ENCODE assay signal across 19 cellular contexts in genomic region chr22:38038890-38039812, GRCh38. TPM values are rescaled to one million over a fixed set of nuclear protein-coding genes. Genes with fewer than 3 reads are reported as not detected.
DNase-seq lines count a peak whose midpoint lies in the region; ATAC-seq and TF ChIP-seq lines count a peak whose summit lies in the region.
"Had no signal": no experiment of that assay in that cellular context is flagged by ENCODE, and none has a peak within 500 bp of the region (broad histone marks: within the 10 kb centered on the region; RNA-seq: fewer than 3 reads in every experiment).

No MANE protein-coding gene starts in this region.

- H2AK5ac ChIP-seq in trophoblast cell (ENCODE audit: low read length): no peak overlapping the region

- no peak overlapping the region for H3K4me3 ChIP-seq in left ventricle myocardium inferior
- H3K4me3 ChIP-seq in trophoblast cell (ENCODE audit: low read depth, low read length): no peak overlapping the region
- peak overlapping the region; percentile 57 for H3K4me3 ChIP-seq in thoracic aorta

- H4K91ac ChIP-seq in trophoblast cell (ENCODE audit: low read depth, low read length): peak overlapping the region; percentile 56

- H3K4me2 ChIP-seq in trophoblast cell (ENCODE audit: low read length): no peak overlapping the region

- H3K27ac ChIP-seq in caudate nucleus (ENCODE audit: low read depth, low read length) (peak overlapping the region; percentile 99), left ventricle myocardium inferior (replicated peaks) (peak overlapping the region; percentile 84), trophoblast cell (ENCODE audit: low read depth, low read length) (no peak overlapping the region), thoracic aorta (peak overlapping the region; percentile 47 to 76)

- intact Hi-C loops in left ventricle myocardium inferior (cut with micrococcal nuclease): no loop called here

- no peaks in the 10 kb centered on the region for H3K9me3 Mint-ChIP-seq in activated naive CD8-positive, alpha-beta T cell treated with anti-CD3 and anti-CD28 coated beads, Interleukin-2, amount 50 U/mL, for 24 hours
- H3K9me3 Mint-ChIP-seq: CD4-positive, CD25-positive, alpha-beta regulatory T cell; stimulated activated naive CD8-positive, alpha-beta T cell treated with anti-CD3 and anti-CD28 coated beads, Interleukin-15, Interleukin-2, amounts not matched to agents 100 ng/mL and 50 ng/mL, for 24 hours; T-helper 1 cell treated with Interleukin-12 subunit alpha and Interleukin-12 subunit beta and Interleukin-4 antibody, amounts not matched to agents 30 μg/mL and 1 μg/mL, for 36 hours had no signal

- H4K8ac ChIP-seq in trophoblast cell (ENCODE audit: low read depth, low read length): no peak overlapping the region

- no peak overlapping the region for H3K4ac ChIP-seq in trophoblast cell (ENCODE audit: low read depth, low read length)

- H3K79me2 ChIP-seq in trophoblast cell (ENCODE audit: control insufficient read depth, insufficient read depth, low read length, poor library complexity): no peaks in the 10 kb centered on the region

- no peak overlapping the region for H2BK5ac ChIP-seq in trophoblast cell (ENCODE audit: low read depth, low read length, poor library complexity)

- no peak overlapping the region for H2BK120ac ChIP-seq in trophoblast cell (ENCODE audit: insufficient read depth, low read length, poor library complexity)

- peaks cover 5% of the 10 kb centered on the region for H3K79me1 ChIP-seq in trophoblast cell (ENCODE audit: low read length)

- no peaks in the 10 kb centered on the region for H3K9me3 ChIP-seq in left ventricle myocardium inferior (replicated peaks)
- H3K9me3 ChIP-seq in trophoblast cell (ENCODE audit: insufficient read depth, low read depth, low read length): peaks cover 2% of the 10 kb centered on the region
- H3K9me3 ChIP-seq in thoracic aorta: no peaks in the 10 kb centered on the region

- no peak overlapping the region for H3K18ac ChIP-seq in trophoblast cell (ENCODE audit: low read length)

- WGBS in trophoblast cell (ENCODE audit: extremely low coverage, insufficient coverage, insufficient read length): no CpG with 5 or more reads among the region's 46 CpGs

- H3K23ac ChIP-seq in trophoblast cell (ENCODE audit: low read length): no peak overlapping the region

- no peaks in the 10 kb centered on the region for H3K36me3 Mint-ChIP-seq in activated naive CD8-positive, alpha-beta T cell treated with anti-CD3 and anti-CD28 coated beads, Interleukin-2, amount 50 U/mL, for 24 hours (ENCODE audit: low read depth)
- H3K36me3 Mint-ChIP-seq: CD4-positive, CD25-positive, alpha-beta regulatory T cell had no signal

- H3K36me3 ChIP-seq in left ventricle myocardium inferior: no peaks in the 10 kb centered on the region
- H3K36me3 ChIP-seq in trophoblast cell (ENCODE audit: control insufficient read depth in 1 of 2, insufficient read depth in 2 of 2, low read length in 2 of 2): no peaks in the 10 kb centered on the region
- H3K36me3 ChIP-seq in thoracic aorta: no peaks in the 10 kb centered on the region

- no peak overlapping the region for H2BK12ac ChIP-seq in trophoblast cell (ENCODE audit: low read length)

- H3K27me3 Mint-ChIP-seq in activated naive CD8-positive, alpha-beta T cell treated with anti-CD3 and anti-CD28 coated beads, Interleukin-2, amount 50 U/mL, for 24 hours: no peaks in the 10 kb centered on the region
- H3K27me3 Mint-ChIP-seq: stimulated activated naive CD8-positive, alpha-beta T cell treated with anti-CD3 and anti-CD28 coated beads, Interleukin-15, Interleukin-2, amounts not matched to agents 100 ng/mL and 50 ng/mL, for 24 hours had no signal

- ATAC-seq in thoracic aorta (ENCODE audit: insufficient number of reproducible peaks, low FRiP score, low read depth): no peak
- no peak for ATAC-seq in activated naive CD8-positive, alpha-beta T cell treated with anti-CD3 and anti-CD28 coated beads, Interleukin-2, amount 50 U/mL, for 24 hours

- TF ChIP-seq CTCF in left ventricle myocardium inferior (IDR thresholded peaks at IDR 0.05; ENCODE audit: borderline replicate concordance): no peak
- no peak for TF ChIP-seq CTCF in thoracic aorta (IDR thresholded peaks at IDR 0.05)

- H2AFZ ChIP-seq in trophoblast cell (ENCODE audit: insufficient read depth, low read length, poor library complexity): no peak overlapping the region

- H3K4me1 ChIP-seq in left ventricle myocardium inferior (peaks cover 22% of the 10 kb centered on the region), trophoblast cell (ENCODE audit: control insufficient read depth in 1 of 2, insufficient read depth in 2 of 2, low read length in 2 of 2) (peaks cover 14 to 25% of the 10 kb centered on the region in 2 experiments), thoracic aorta (ENCODE audit: control insufficient read depth in 1 of 2, low read depth in 2 of 2) (peaks cover 5 to 24% of the 10 kb centered on the region in 2 donors)

- no peak overlapping the region for H3K4me3 Mint-ChIP-seq in activated naive CD8-positive, alpha-beta T cell treated with anti-CD3 and anti-CD28 coated beads, Interleukin-2, amount 50 U/mL, for 24 hours
- H3K4me3 Mint-ChIP-seq: CD4-positive, CD25-positive, alpha-beta regulatory T cell; stimulated activated naive CD8-positive, alpha-beta T cell treated with anti-CD3 and anti-CD28 coated beads, Interleukin-15, Interleukin-2, amounts not matched to agents 100 ng/mL and 50 ng/mL, for 24 hours; T-helper 1 cell treated with Interleukin-12 subunit alpha and Interleukin-12 subunit beta and Interleukin-4 antibody, amounts not matched to agents 30 μg/mL and 1 μg/mL, for 36 hours had no signal

- no peaks in the 10 kb centered on the region for H3K4me1 Mint-ChIP-seq in activated naive CD8-positive, alpha-beta T cell treated with anti-CD3 and anti-CD28 coated beads, Interleukin-2, amount 50 U/mL, for 24 hours

- no peak overlapping the region for H4K12ac ChIP-seq in trophoblast cell (ENCODE audit: low read depth, low read length)

- DNase-seq in caudate nucleus (lab: John Stamatoyannopoulos, UW): peak in 4 of 61 donors; percentile 10 to 68 (median 46)
- no peak for DNase-seq in left ventricle myocardium inferior
- DNase-seq in trophoblast cell: no peak
- DNase-seq in thoracic aorta (ENCODE audit: low spot score): no peak
- DNase-seq in ecto neural progenitor cell (ENCODE audit: low spot score): no peak
- no peak for DNase-seq in cerebellar nuclear complex (lab: John Stamatoyannopoulos, UW)
- DNase-seq in activated naive CD8-positive, alpha-beta T cell treated with anti-CD3 and anti-CD28 coated beads, Interleukin-2, amount 50 U/mL, for 24 hours: no peak
- DNase-seq in T-helper 1 cell: no peak
- DNase-seq: activated CD4-positive, alpha-beta T cell treated with anti-CD3 and anti-CD28 coated beads, Interleukin-2, amount 50 U/mL, for 48 hours; activated T-cell treated with anti-CD3 and anti-CD28 coated beads for 4 hours; aorta; CD4-positive, CD25-positive, alpha-beta regulatory T cell; left cardiac atrium; NCI-H1105 treated with DMSO at 0.1 percent for 48 hours; NCI-H69; SHP77; stimulated activated CD4-positive, alpha-beta T cell treated with anti-CD3 and anti-CD28 coated beads, Interleukin-1b, Interleukin-23, amount 100 ng/mL, for 48 hours had no signal

- H3K9ac ChIP-seq in trophoblast cell (ENCODE audit: low read length): no peak overlapping the region

- no peak overlapping the region for H3K27ac Mint-ChIP-seq in activated naive CD8-positive, alpha-beta T cell treated with anti-CD3 and anti-CD28 coated beads, Interleukin-2, amount 50 U/mL, for 24 hours
- H3K27ac Mint-ChIP-seq: CD4-positive, CD25-positive, alpha-beta regulatory T cell; stimulated activated naive CD8-positive, alpha-beta T cell treated with anti-CD3 and anti-CD28 coated beads, Interleukin-15, Interleukin-2, amounts not matched to agents 100 ng/mL and 50 ng/mL, for 24 hours; T-helper 1 cell treated with Interleukin-12 subunit alpha and Interleukin-12 subunit beta and Interleukin-4 antibody, amounts not matched to agents 30 μg/mL and 1 μg/mL, for 36 hours had no signal

- H3K14ac ChIP-seq in trophoblast cell (ENCODE audit: low read length): no peak overlapping the region

- no peaks in the 10 kb centered on the region for H3K27me3 ChIP-seq in left ventricle myocardium inferior (ENCODE audit: low read depth)
- no peaks in the 10 kb centered on the region for H3K27me3 ChIP-seq in trophoblast cell (ENCODE audit: insufficient read depth, low read length)
- H3K27me3 ChIP-seq in thoracic aorta (replicated peaks; ENCODE audit: insufficient read depth): no peaks in the 10 kb centered on the region

RNA-seq across cellular contexts. Expression of gene PICK1, which starts 18.1 kb away (rescaled TPM):
- total RNA-seq in left ventricle myocardium inferior: 21.1 TPM
- polyA plus RNA-seq in trophoblast cell (2013): 13.7 TPM in 2 replicates
- 10 to 100 TPM; 33.9 to 56.2 TPM for total RNA-seq in thoracic aorta

RNA-seq across cellular contexts. Expression of gene SLC16A8, which starts 44.8 kb away (rescaled TPM):
- total RNA-seq in left ventricle myocardium inferior (not detected), thoracic aorta (1 to 10 TPM; 1.2 to 1.5 TPM)
- polyA plus RNA-seq in trophoblast cell (2013): 0.22 TPM in 1 of 2 replicates, not detected in the other
- total RNA-seq: CD4-positive, CD25-positive, alpha-beta regulatory T cell had no signal
- polyA plus RNA-seq: CD4-positive, CD25-positive, alpha-beta regulatory T cell had no signal

RNA-seq across cellular contexts. Expression of gene SOX10, which starts 54.8 kb away (rescaled TPM):
- total RNA-seq in left ventricle myocardium inferior (1.2 TPM), thoracic aorta (under 1 TPM; 0.49 to 0.95 TPM)
- 0.10 and 0.15 TPM in 2 replicates for polyA plus RNA-seq in trophoblast cell (2013)
- total RNA-seq: CD4-positive, CD25-positive, alpha-beta regulatory T cell had no signal
- polyA plus RNA-seq: CD4-positive, CD25-positive, alpha-beta regulatory T cell had no signal
